13 cellular contexts compared by ENCODE assay signal in the genomic region with DNA sequence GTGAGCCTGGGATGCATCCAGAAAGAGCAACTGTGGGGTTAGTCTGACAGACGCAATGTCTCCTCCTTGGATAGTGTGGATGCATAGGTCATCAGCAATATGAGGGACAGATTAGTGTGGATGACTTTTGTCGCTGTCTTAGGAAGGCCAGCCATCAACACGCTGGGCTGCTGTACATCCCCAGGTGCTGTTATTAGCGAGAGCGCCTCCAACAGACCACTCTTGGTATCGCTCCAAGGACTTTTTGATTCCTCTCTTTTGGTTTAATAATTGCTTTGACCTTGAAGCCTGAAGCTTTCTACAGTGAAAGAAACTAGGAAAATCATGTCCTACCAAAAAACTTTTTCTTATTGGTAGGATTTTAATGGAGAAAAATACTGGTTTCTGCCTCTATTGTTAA.
DNase-seq lines count a peak whose midpoint lies in the region; ATAC-seq and TF ChIP-seq lines count a peak whose summit lies in the region.
"Had no signal": no experiment of that assay in that cellular context is flagged by ENCODE, and none has a peak within 500 bp of the region (broad histone marks: within the 10 kb centered on the region; RNA-seq: fewer than 3 reads in every experiment).

No MANE protein-coding gene starts in this region.

- H3K27me3 ChIP-seq in tibial artery (no peaks in the 10 kb centered on the region), heart right ventricle (no peaks in the 10 kb centered on the region)
- H3K27me3 ChIP-seq: Peyer's patch had no signal

- peak overlapping the region; percentile 22 for H3K27ac Mint-ChIP-seq in activated CD4-positive, alpha-beta T cell treated with anti-CD3 and anti-CD28 coated beads for 36 hours
- H3K27ac Mint-ChIP-seq in activated CD4-positive, alpha-beta T cell treated with anti-CD3 and anti-CD28 coated beads, Interleukin-2, amount 10 ng/mL, durations not matched to agents 7 days and 5 days = no peak overlapping the region

- H3K4me3 ChIP-seq in fibroblast of mammary gland (ENCODE audit: control insufficient read depth, low read depth, low read length) (no peak overlapping the region), tibial artery (no peak overlapping the region), heart right ventricle (no peak overlapping the region)
- H3K4me3 ChIP-seq: mucosa of descending colon, Peyer's patch had no signal

- WGBS in heart right ventricle, 2 donors = 89 to 90% methylated on average over 6 of the region's 6 CpGs

- no peak for ATAC-seq in activated CD4-positive, alpha-beta T cell treated with anti-CD3 and anti-CD28 coated beads for 36 hours
- ATAC-seq in GM19455 (IDR thresholded peaks at IDR 0.05; ENCODE audit: unreplicated experiment) (no peak), heart right ventricle (no peak)
- ATAC-seq: mucosa of descending colon had no signal

- intact Hi-C loops in activated CD4-positive, alpha-beta T cell treated with anti-CD3 and anti-CD28 coated beads for 36 hours (cut with DNase I, micrococcal nuclease) = no loop called here
- intact Hi-C loops in tibial artery (cut with DNase I; ENCODE audit: low total_unique reads) (no loop called here), heart right ventricle (cut with DNase I) (no loop called here)

- H3K27ac ChIP-seq in tibial artery = peak overlapping the region; percentile 80 to 84
- no peak overlapping the region for H3K27ac ChIP-seq in heart right ventricle

- DNase-seq in activated CD4-positive, alpha-beta T cell treated with anti-CD3 and anti-CD28 coated beads for 36 hours = peak; percentile 24
- DNase-seq in activated CD4-positive, alpha-beta T cell treated with anti-CD3 and anti-CD28 coated beads, Interleukin-2, amount 10 ng/mL, durations not matched to agents 7 days and 5 days = no peak
- DNase-seq in SK-MEL-5 (ENCODE audit: low read depth, low spot score) (peak; percentile 33), fibroblast of mammary gland (ENCODE audit: low read depth) (no peak), tibial artery (no peak), HCEC 1CT (no peak), heart right ventricle (no peak)
- DNase-seq: islet precursor cell, mucosa of descending colon, NCI-H2227 treated with DMSO at 0.1 percent for 48 hours had no signal

- peaks cover 74% of the 10 kb centered on the region for H3K4me1 Mint-ChIP-seq in activated CD4-positive, alpha-beta T cell treated with anti-CD3 and anti-CD28 coated beads for 36 hours
- peaks cover 54% of the 10 kb centered on the region for H3K4me1 Mint-ChIP-seq in activated CD4-positive, alpha-beta T cell treated with anti-CD3 and anti-CD28 coated beads, Interleukin-2, amount 10 ng/mL, durations not matched to agents 7 days and 5 days

- POLR2A ChIA-PET in activated CD4-positive, alpha-beta T cell treated with anti-CD3 and anti-CD28 coated beads for 36 hours (lab: Charles Lee) = no interaction called here
- POLR2A ChIA-PET in activated CD4-positive, alpha-beta T cell treated with anti-CD3 and anti-CD28 coated beads, Interleukin-2, amount 10 ng/mL, durations not matched to agents 7 days and 5 days (lab: Charles Lee) = no interaction called here

- H3K4me1 ChIP-seq in tibial artery (peaks cover 0 to 96% (median 41%) of the 10 kb centered on the region in 4 donors), heart right ventricle (peaks cover 0 to 69% (median 31%) of the 10 kb centered on the region in 9 donors)
- H3K4me1 ChIP-seq: Peyer's patch had no signal

- no peaks in the 10 kb centered on the region for H3K36me3 ChIP-seq in tibial artery
- no peaks in the 10 kb centered on the region for H3K36me3 ChIP-seq in heart right ventricle
- H3K36me3 ChIP-seq: Peyer's patch had no signal

- H3K9me3 ChIP-seq in tibial artery (no peaks in the 10 kb centered on the region), heart right ventricle (no peaks in the 10 kb centered on the region)
- H3K9me3 ChIP-seq: mucosa of descending colon, Peyer's patch had no signal

- H3K4me3 Mint-ChIP-seq in activated CD4-positive, alpha-beta T cell treated with anti-CD3 and anti-CD28 coated beads for 36 hours = no peak overlapping the region
- no peak overlapping the region for H3K4me3 Mint-ChIP-seq in activated CD4-positive, alpha-beta T cell treated with anti-CD3 and anti-CD28 coated beads, Interleukin-2, amount 10 ng/mL, durations not matched to agents 7 days and 5 days

- TF ChIP-seq CTCF in fibroblast of mammary gland (conservative IDR thresholded peaks at IDR 0.05; ENCODE audit: control insufficient read depth, insufficient read depth, low read depth, low read length) = peak; percentile 7
- no peak for TF ChIP-seq CTCF in tibial artery (IDR thresholded peaks at IDR 0.05)
- TF ChIP-seq CTCF in heart right ventricle (IDR thresholded peaks at IDR 0.05) = peak in 1 of 9 donors; percentile 17

- H3K27me3 Mint-ChIP-seq in activated CD4-positive, alpha-beta T cell treated with anti-CD3 and anti-CD28 coated beads for 36 hours = no peaks in the 10 kb centered on the region
- H3K27me3 Mint-ChIP-seq in activated CD4-positive, alpha-beta T cell treated with anti-CD3 and anti-CD28 coated beads, Interleukin-2, amount 10 ng/mL, durations not matched to agents 7 days and 5 days = no peaks in the 10 kb centered on the region
- H3K27me3 Mint-ChIP-seq: activated naive CD8-positive, alpha-beta T cell had no signal

- CTCF ChIA-PET in activated CD4-positive, alpha-beta T cell treated with anti-CD3 and anti-CD28 coated beads for 36 hours (lab: Charles Lee) = interaction anchor here (0.7 to 3.8 kb wide), 8 partner anchors 9 to 181 kb away, joined by 3 to 31 read pairs (median 4); no protein-coding TSS in a partner anchor
- CTCF ChIA-PET in activated CD4-positive, alpha-beta T cell treated with anti-CD3 and anti-CD28 coated beads, Interleukin-2, amount 10 ng/mL, durations not matched to agents 7 days and 5 days (lab: Charles Lee) = interaction anchor here (1.1 to 3.0 kb wide), 4 partner anchors 9 to 13 kb away, joined by 3 to 14 read pairs (median 6); no protein-coding TSS in a partner anchor

- in situ Hi-C loops in SK-MEL-5 (cut with HindIII; ENCODE audit: low pct_unique_long_range_greater_than_20kb, low sequenced_read_pairs) = loop anchor here (10.0 kb wide), 1 partner anchor 168 kb away; no protein-coding TSS in a partner anchor

- H3K36me3 Mint-ChIP-seq in activated CD4-positive, alpha-beta T cell treated with anti-CD3 and anti-CD28 coated beads for 36 hours (ENCODE audit: low read depth) = peaks cover 22% of the 10 kb centered on the region
- peaks cover 27% of the 10 kb centered on the region for H3K36me3 Mint-ChIP-seq in activated CD4-positive, alpha-beta T cell treated with anti-CD3 and anti-CD28 coated beads, Interleukin-2, amount 10 ng/mL, durations not matched to agents 7 days and 5 days (ENCODE audit: low read depth)

- no peaks in the 10 kb centered on the region for H3K9me3 Mint-ChIP-seq in activated CD4-positive, alpha-beta T cell treated with anti-CD3 and anti-CD28 coated beads for 36 hours (ENCODE audit: low read depth)
- no peaks in the 10 kb centered on the region for H3K9me3 Mint-ChIP-seq in activated CD4-positive, alpha-beta T cell treated with anti-CD3 and anti-CD28 coated beads, Interleukin-2, amount 10 ng/mL, durations not matched to agents 7 days and 5 days

Comparison
In these comparisons a context has a peak if more than half of its experiments do, and no peak if none do; other contexts are left out.
1. DNase-seq: peak in activated CD4-positive, alpha-beta T cell treated with anti-CD3 and anti-CD28 coated beads for 36 hours (single experiment) and SK-MEL-5 (single experiment); none in activated CD4-positive, alpha-beta T cell treated with anti-CD3 and anti-CD28 coated beads, Interleukin-2, amount 10 ng/mL, durations not matched to agents 7 days and 5 days (single experiment), fibroblast of mammary gland (single experiment), tibial artery (0 of 2), HCEC 1CT (single experiment) and heart right ventricle (0 of 2).
2. H3K27ac ChIP-seq: peak in tibial artery (2 of 2); none in heart right ventricle (0 of 10).